In the genomic region with DNA sequence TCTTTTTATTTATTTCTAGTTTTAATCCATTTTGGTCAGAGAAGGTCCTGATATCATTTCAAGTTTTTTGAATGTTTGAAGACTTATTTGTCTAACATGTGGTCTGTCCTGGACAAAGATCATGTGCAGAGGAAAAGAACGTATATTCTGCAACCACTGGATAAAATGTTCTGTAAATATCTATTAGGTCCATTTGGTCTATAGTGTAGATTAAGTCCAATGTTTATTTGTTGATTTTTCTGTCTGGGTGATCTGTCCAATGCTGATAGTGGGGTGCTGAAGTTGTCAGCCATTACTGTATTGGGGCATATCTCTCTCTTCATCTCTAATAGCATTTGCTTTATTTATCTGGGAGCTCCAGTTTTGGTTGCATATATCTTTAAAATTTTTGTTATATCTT, we compare ENCODE assay signal across 33 cellular contexts.
"Had no signal": no experiment of that assay in that cellular context is flagged by ENCODE, and none has a peak within 500 bp of the region (broad histone marks: within the 10 kb centered on the region; RNA-seq: fewer than 3 reads in every experiment).

No MANE protein-coding gene starts in this region.

- H3K4me1 ChIP-seq: ascending aorta had no signal

- ATAC-seq: activated CD4-positive, alpha-beta T cell treated with anti-CD3 and anti-CD28 coated beads for 36 hours; activated CD4-positive, CD25-positive, alpha-beta regulatory T cell treated with anti-CD3 and anti-CD28 coated beads, Interleukin-2, amount 50 U/mL, for 24 hours; activated CD8-positive, alpha-beta memory T cell treated with anti-CD3 and anti-CD28 coated beads, Interleukin-2, amount 10 ng/mL, durations not matched to agents 7 days and 5 days; activated CD8-positive, alpha-beta T cell treated with anti-CD3 and anti-CD28 coated beads, Interleukin-2, amount 10 ng/mL, durations not matched to agents 7 days and 5 days; activated naive CD8-positive, alpha-beta T cell treated with anti-CD3 and anti-CD28 coated beads, Interleukin-2, amount 50 U/mL, for 24 hours; WTC11 had no signal

- H3K27ac ChIP-seq: ascending aorta, cardiac muscle cell, WERI-Rb-1 had no signal

- H3K27me3 ChIP-seq: ascending aorta, cardiac muscle cell had no signal

- H3K9me3 ChIP-seq: ascending aorta had no signal

- H3K36me3 ChIP-seq: ascending aorta, cardiac muscle cell, WERI-Rb-1 had no signal

- FAIRE-seq: bronchial epithelial cell, TTC549 had no signal

- DNase-seq: activated CD4-positive, alpha-beta memory T cell treated with anti-CD3 and anti-CD28 coated beads, Interleukin-2, amount 10 ng/mL, durations not matched to agents 7 days and 5 days; activated CD4-positive, alpha-beta T cell treated with anti-CD3 and anti-CD28 coated beads for 1 hour; activated CD4-positive, alpha-beta T cell treated with anti-CD3 and anti-CD28 coated beads for 36 hours; activated CD4-positive, alpha-beta T cell treated with anti-CD3 and anti-CD28 coated beads for 48 hours; activated CD4-positive, alpha-beta T cell treated with anti-CD3 and anti-CD28 coated beads, Interleukin-2, amount 10 ng/mL, durations not matched to agents 7 days and 5 days; activated CD4-positive, alpha-beta T cell treated with anti-CD3 and anti-CD28 coated beads, Interleukin-2, amount 50 U/mL, for 48 hours; activated CD4-positive, CD25-positive, alpha-beta regulatory T cell; activated CD8-positive, alpha-beta memory T cell treated with anti-CD3 and anti-CD28 coated beads for 24 hours; activated CD8-positive, alpha-beta memory T cell treated with anti-CD3 and anti-CD28 coated beads, Interleukin-2, amount 10 ng/mL, durations not matched to agents 7 days and 5 days; activated CD8-positive, alpha-beta memory T cell treated with anti-CD3 and anti-CD28 coated beads, Interleukin-2, amount 50 U/mL, for 48 hours; activated CD8-positive, alpha-beta T cell treated with anti-CD3 and anti-CD28 coated beads, Interleukin-2, amount 10 ng/mL, durations not matched to agents 7 days and 5 days; activated effector memory CD4-positive, alpha-beta T cell treated with Interleukin-2 at 50 U/mL for 16 hours; activated gamma-delta T cell; activated naive CD4-positive, alpha-beta T cell treated with anti-CD3 and anti-CD28 coated beads, Interleukin-2, amount 10 ng/mL, durations not matched to agents 7 days and 5 days; activated naive CD4-positive, alpha-beta T cell treated with Interleukin-2 at 50 U/mL for 16 hours; activated naive CD8-positive, alpha-beta T cell treated with anti-CD3 and anti-CD28 coated beads, Interleukin-2, amount 10 ng/mL, durations not matched to agents 7 days and 5 days; activated naive CD8-positive, alpha-beta T cell treated with anti-CD3 and anti-CD28 coated beads, Interleukin-2, amount 50 U/mL, for 24 hours; activated T-cell treated with anti-CD3 and anti-CD28 coated beads, Interleukin-2, amount 50 U/mL, for 24 hours; activated T-cell treated with anti-CD3 and anti-CD28 coated beads, Interleukin-2, amount 50 U/mL, for 48 hours; amygdala; anterior cingulate cortex; caudate nucleus; cerebellar nuclear complex; T-helper 1 cell; T-helper 2 cell; T-helper 9 cell; WERI-Rb-1 had no signal

- H3K4me3 ChIP-seq: ascending aorta, cardiac muscle cell had no signal
